In genomic region chr13:104616990-104617389, GRCh38 we compare ENCODE assay signal across 19 cellular contexts.
"Had no signal": no experiment of that assay in that cellular context is flagged by ENCODE, and none has a peak within 500 bp of the region (broad histone marks: within the 10 kb centered on the region; RNA-seq: fewer than 3 reads in every experiment).

No MANE protein-coding gene starts in this region.

- H3K27me3 ChIP-seq: dorsolateral prefrontal cortex, hepatocyte, sigmoid colon, upper lobe of right lung had no signal

- H3K27me3 Mint-ChIP-seq: activated CD4-positive, alpha-beta memory T cell treated with anti-CD3 and anti-CD28 coated beads, Interleukin-2, amount 10 ng/mL, durations not matched to agents 7 days and 5 days; activated naive CD4-positive, alpha-beta T cell treated with anti-CD3 and anti-CD28 coated beads, Interleukin-2, amount 10 ng/mL, durations not matched to agents 7 days and 5 days; activated naive CD8-positive, alpha-beta T cell treated with anti-CD3 and anti-CD28 coated beads, Interleukin-2, amount 50 U/mL, for 24 hours; activated T-cell treated with anti-CD3 and anti-CD28 coated beads, Interleukin-2, amount 50 U/mL, for 24 hours; memory B cell; stimulated activated memory B cell treated with anti-CD40 and anti-IgM and Interleukin-4, amounts not matched to agents 10 μg/mL and 1 μg/mL and 100 μg/mL, for 72 hours had no signal

- H3K4me3 Mint-ChIP-seq: activated CD4-positive, alpha-beta memory T cell treated with anti-CD3 and anti-CD28 coated beads, Interleukin-2, amount 10 ng/mL, durations not matched to agents 7 days and 5 days; activated naive CD4-positive, alpha-beta T cell treated with anti-CD3 and anti-CD28 coated beads, Interleukin-2, amount 10 ng/mL, durations not matched to agents 7 days and 5 days; activated naive CD8-positive, alpha-beta T cell treated with anti-CD3 and anti-CD28 coated beads, Interleukin-2, amount 50 U/mL, for 24 hours; activated T-cell treated with anti-CD3 and anti-CD28 coated beads, Interleukin-2, amount 50 U/mL, for 24 hours; brain; memory B cell; stimulated activated memory B cell treated with anti-CD40 and anti-IgM and Interleukin-4, amounts not matched to agents 10 μg/mL and 1 μg/mL and 100 μg/mL, for 72 hours had no signal

- ATAC-seq: activated naive CD8-positive, alpha-beta T cell treated with anti-CD3 and anti-CD28 coated beads, Interleukin-2, amount 50 U/mL, for 24 hours; stimulated activated memory B cell treated with anti-CD40 and anti-IgM and Interleukin-4, amounts not matched to agents 10 μg/mL and 1 μg/mL and 100 μg/mL, for 72 hours; upper lobe of right lung had no signal

- DNase-seq: activated CD4-positive, alpha-beta memory T cell treated with anti-CD3 and anti-CD28 coated beads, Interleukin-2, amount 10 ng/mL, durations not matched to agents 7 days and 5 days; activated CD4-positive, alpha-beta T cell treated with anti-CD3 and anti-CD28 coated beads for 48 hours; activated CD4-positive, CD25-positive, alpha-beta regulatory T cell; activated naive CD4-positive, alpha-beta T cell treated with anti-CD3 and anti-CD28 coated beads, Interleukin-2, amount 10 ng/mL, durations not matched to agents 7 days and 5 days; activated naive CD8-positive, alpha-beta T cell treated with anti-CD3 and anti-CD28 coated beads, Interleukin-2, amount 50 U/mL, for 24 hours; activated T-cell treated with anti-CD3 and anti-CD28 coated beads, Interleukin-2, amount 50 U/mL, for 24 hours; anterior cingulate cortex; caudate nucleus; dorsolateral prefrontal cortex; occipital lobe; sigmoid colon; stimulated activated CD4-positive, alpha-beta T cell treated with anti-CD3 and anti-CD28 coated beads, Interleukin-4, amount 100 ng/mL, for 4 hours; upper lobe of right lung had no signal

- H3K36me3 Mint-ChIP-seq: activated naive CD4-positive, alpha-beta T cell treated with anti-CD3 and anti-CD28 coated beads, Interleukin-2, amount 10 ng/mL, durations not matched to agents 7 days and 5 days; memory B cell; stimulated activated memory B cell treated with anti-CD40 and anti-IgM and Interleukin-4, amounts not matched to agents 10 μg/mL and 1 μg/mL and 100 μg/mL, for 72 hours had no signal

- H3K4me2 ChIP-seq: hepatocyte had no signal

- H3K4me1 Mint-ChIP-seq: activated CD4-positive, alpha-beta memory T cell treated with anti-CD3 and anti-CD28 coated beads, Interleukin-2, amount 10 ng/mL, durations not matched to agents 7 days and 5 days; activated naive CD4-positive, alpha-beta T cell treated with anti-CD3 and anti-CD28 coated beads, Interleukin-2, amount 10 ng/mL, durations not matched to agents 7 days and 5 days; activated naive CD8-positive, alpha-beta T cell treated with anti-CD3 and anti-CD28 coated beads, Interleukin-2, amount 50 U/mL, for 24 hours; brain; memory B cell; stimulated activated memory B cell treated with anti-CD40 and anti-IgM and Interleukin-4, amounts not matched to agents 10 μg/mL and 1 μg/mL and 100 μg/mL, for 72 hours had no signal

- H3K4me1 ChIP-seq: sigmoid colon, upper lobe of right lung had no signal

- H3K9me3 ChIP-seq: sigmoid colon, thoracic aorta, upper lobe of right lung had no signal

- H3K4me3 ChIP-seq: dorsolateral prefrontal cortex, hepatocyte, sigmoid colon, thoracic aorta, upper lobe of right lung had no signal

- H3K79me2 ChIP-seq: hepatocyte had no signal

- H3K36me3 ChIP-seq: sigmoid colon, thoracic aorta, upper lobe of right lung had no signal

- H3K27ac ChIP-seq: dorsolateral prefrontal cortex, hepatocyte, sigmoid colon, thoracic aorta, upper lobe of right lung had no signal

- FAIRE-seq: colon had no signal

- H3K27ac Mint-ChIP-seq: activated CD4-positive, alpha-beta memory T cell treated with anti-CD3 and anti-CD28 coated beads, Interleukin-2, amount 10 ng/mL, durations not matched to agents 7 days and 5 days; activated naive CD4-positive, alpha-beta T cell treated with anti-CD3 and anti-CD28 coated beads, Interleukin-2, amount 10 ng/mL, durations not matched to agents 7 days and 5 days; activated naive CD8-positive, alpha-beta T cell treated with anti-CD3 and anti-CD28 coated beads, Interleukin-2, amount 50 U/mL, for 24 hours; activated T-cell treated with anti-CD3 and anti-CD28 coated beads, Interleukin-2, amount 50 U/mL, for 24 hours; brain; memory B cell; stimulated activated memory B cell treated with anti-CD40 and anti-IgM and Interleukin-4, amounts not matched to agents 10 μg/mL and 1 μg/mL and 100 μg/mL, for 72 hours had no signal

- H2AFZ ChIP-seq: hepatocyte had no signal
